26 cellular contexts compared by ENCODE assay signal in the genomic region with DNA sequence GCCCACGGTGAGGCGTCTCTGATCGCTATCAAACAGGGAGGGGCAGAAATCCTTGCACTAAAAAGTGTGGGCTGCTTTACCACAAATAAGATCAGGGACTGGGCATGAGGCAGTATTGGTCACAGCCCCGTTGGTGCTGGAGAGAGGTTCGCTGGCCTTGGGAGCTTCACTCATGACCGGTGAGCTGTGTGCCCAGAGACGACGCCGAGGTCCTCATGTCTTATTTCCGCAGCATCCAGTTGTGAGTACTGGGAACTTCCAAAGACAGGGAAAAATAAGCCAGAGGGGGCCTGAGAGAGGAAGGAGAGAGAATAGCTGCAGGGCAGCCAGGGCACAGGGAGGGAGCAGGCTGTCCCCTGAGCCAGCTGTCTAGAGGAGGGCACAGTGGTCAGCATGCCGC.
"Had no signal": no experiment of that assay in that cellular context is flagged by ENCODE, and none has a peak within 500 bp of the region (broad histone marks: within the 10 kb centered on the region; RNA-seq: fewer than 3 reads in every experiment).

No MANE protein-coding gene starts in this region.

- DNase-seq: activated CD4-positive, alpha-beta T cell treated with anti-CD3 and anti-CD28 coated beads, Interleukin-2, amount 10 ng/mL, durations not matched to agents 24 days and 14 days; activated CD4-positive, alpha-beta T cell treated with anti-CD3 and anti-CD28 coated beads, Interleukin-2, amount 50 U/mL, for 4 hours; activated CD8-positive, alpha-beta T cell treated with anti-CD3 and anti-CD28 coated beads for 36 hours; activated gamma-delta T cell; activated naive CD4-positive, alpha-beta T cell treated with Interleukin-2 at 50 U/mL for 16 hours; activated naive CD8-positive, alpha-beta T cell treated with anti-CD3 and anti-CD28 coated beads, Interleukin-2, amount 10 ng/mL, durations not matched to agents 7 days and 5 days; activated T-cell treated with anti-CD3 and anti-CD28 coated beads, Interleukin-2, amount 50 U/mL, for 24 hours; amygdala; Kasumi-1; KG1; MG63; NCI-H1048; NCI-H1105 treated with DMSO at 0.1 percent for 48 hours; NCI-H1436; NCI-H1694; NCI-H1930; NCI-H2081 treated with DMSO at 0.1 percent for 48 hours; NCI-H226; NCI-H446 treated with DMSO at 0.1 percent for 48 hours; NCI-H524; SHP77; SK-N-SH had no signal

- H3K9ac ChIP-seq: SK-N-SH had no signal

- H3K27me3 ChIP-seq: ascending aorta, MG63 had no signal

- H3K4me2 ChIP-seq: SK-N-SH had no signal

- H3K4me3 ChIP-seq: ascending aorta, cardiac muscle cell, MG63, SJSA1 had no signal

- H3K4me1 ChIP-seq: ascending aorta had no signal

- H3K27ac ChIP-seq: ascending aorta, cardiac muscle cell, SJSA1 had no signal

- H3K36me3 ChIP-seq: ascending aorta, cardiac muscle cell, MG63, SJSA1 had no signal

- H3K9me3 ChIP-seq: ascending aorta, MG63, SJSA1, SK-N-SH had no signal

- ATAC-seq: activated CD8-positive, alpha-beta T cell treated with anti-CD3 and anti-CD28 coated beads for 36 hours; Panc1 had no signal
